7 cellular contexts compared by ENCODE assay signal in the genomic region with DNA sequence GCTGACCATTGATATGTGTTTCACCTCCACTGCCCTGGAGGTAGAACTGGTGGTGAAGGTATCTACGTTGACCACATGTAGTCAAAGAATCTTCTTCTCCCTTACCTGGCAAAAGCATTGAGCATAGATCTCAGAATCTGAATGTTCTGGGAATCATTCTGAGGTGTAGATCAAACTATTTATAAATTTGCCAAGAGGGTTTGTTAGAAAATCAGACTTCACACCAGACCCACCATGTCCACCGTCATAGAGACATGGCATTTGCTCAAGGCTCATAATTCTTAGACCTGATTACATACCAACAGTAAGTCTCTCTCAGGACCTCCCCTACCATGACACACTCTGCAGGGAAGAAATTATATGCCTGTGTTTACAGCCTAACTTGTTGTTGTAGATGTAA. TPM values are rescaled to one million over a fixed set of nuclear protein-coding genes. Genes with fewer than 3 reads are reported as not detected.
"Had no signal": no experiment of that assay in that cellular context is flagged by ENCODE, and none has a peak within 500 bp of the region (broad histone marks: within the 10 kb centered on the region; RNA-seq: fewer than 3 reads in every experiment).

OR8B2 (minus strand) TSS at position 101 of the 400 bp plus-strand sequence. CDS start 1,156 bp downstream, outside the sequence.

- FAIRE-seq: GM12891, GM12892, GM18507 had no signal

- DNase-seq: GDM1, GF-D8 had no signal

- ATAC-seq: GM12878 had no signal

- H3K4me3 ChIP-seq: GM12878 had no signal

RNA-seq across cellular contexts. Expression of gene OR8B2, which starts in this region (rescaled TPM):
- total RNA-seq: G401, GM12878 had no signal
- polyA plus RNA-seq: GM12878 had no signal
